ENCODE assay signal across 7 cellular contexts in the genomic region with DNA sequence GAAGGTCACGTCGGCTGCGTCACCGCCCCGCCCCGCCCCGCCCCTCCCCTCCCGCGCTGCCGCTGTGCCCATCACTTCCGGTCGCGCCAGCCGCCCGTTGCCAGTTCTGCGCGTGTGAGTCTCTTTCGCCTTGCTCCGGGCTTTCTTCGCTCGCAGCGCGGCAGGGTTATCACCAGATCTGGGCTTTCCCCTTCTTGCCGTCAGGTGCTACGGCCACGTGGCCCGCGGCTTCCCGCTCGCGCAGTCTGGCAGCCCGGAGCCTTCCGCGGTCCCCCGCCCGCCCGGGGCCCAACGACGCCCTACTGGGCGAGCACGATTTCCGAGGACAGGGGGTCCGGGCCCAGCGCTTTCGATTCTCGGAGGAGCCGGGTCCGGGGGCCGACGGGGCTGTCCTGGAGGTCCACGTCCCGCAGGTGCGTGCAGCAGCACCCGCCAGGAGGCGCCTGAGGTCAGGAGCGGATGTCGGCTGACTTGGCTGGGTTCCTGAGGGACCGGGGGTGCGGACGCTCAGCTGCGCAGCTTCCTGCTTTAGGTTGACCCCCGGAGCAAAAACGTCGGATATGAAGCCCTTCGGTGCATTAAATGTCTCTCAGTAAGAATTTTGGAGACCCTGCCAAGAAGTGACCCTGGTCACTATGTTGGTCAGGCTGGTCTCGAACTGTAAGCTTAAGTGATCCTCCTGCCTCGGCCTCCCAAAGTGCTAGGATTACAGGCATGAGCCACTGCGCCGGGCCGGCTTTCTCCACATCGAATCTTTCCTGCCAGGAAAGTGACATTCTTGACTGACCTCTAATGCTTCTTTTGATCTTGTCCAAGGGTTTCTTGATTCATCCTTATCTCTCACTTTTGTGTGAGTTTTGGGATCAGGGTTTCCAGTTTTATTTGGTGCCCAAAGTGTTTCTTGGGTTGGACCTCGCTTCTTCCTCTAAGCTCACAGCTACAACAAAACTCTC. TPM values are rescaled to one million over a fixed set of nuclear protein-coding genes. Genes with fewer than 3 reads are reported as not detected.
DNase-seq lines count a peak whose midpoint lies in the region; ATAC-seq and TF ChIP-seq lines count a peak whose summit lies in the region.

A gene with protein sequence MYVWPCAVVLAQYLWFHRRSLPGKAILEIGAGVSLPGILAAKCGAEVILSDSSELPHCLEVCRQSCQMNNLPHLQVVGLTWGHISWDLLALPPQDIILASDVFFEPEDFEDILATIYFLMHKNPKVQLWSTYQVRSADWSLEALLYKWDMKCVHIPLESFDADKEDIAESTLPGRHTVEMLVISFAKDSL (plus strand): TSS at position 74 of the 953 bp plus-strand sequence. CDS start 2,872 bp downstream, outside the sequence.

- peak; percentile 58 for DNase-seq in NCI-H1092 (lab: John Stamatoyannopoulos, UW)
- peak; percentile 70 for DNase-seq in WTC11 (ENCODE audit: low spot score)
- peak; percentile 96 for DNase-seq in central memory CD4-positive, alpha-beta T cell
- peak; percentile 80 for DNase-seq in kidney tubule cell (ENCODE audit: low spot score)
- peak; percentile 80 to 81 for DNase-seq in stimulated activated CD4-positive, alpha-beta T cell treated with anti-CD3 and anti-CD28 coated beads, Interleukin-2, amount 100 ng/mL, for 24 hours

- peaks cover 21% of the 10 kb centered on the region for H3K36me3 Mint-ChIP-seq in WTC11

- peak within 1 kb of the TSS; percentile 93 for H3K27ac Mint-ChIP-seq in WTC11

- H3K9me3 Mint-ChIP-seq in WTC11 = no peaks in the 10 kb centered on the region

- peak; percentile 46 for ATAC-seq in GM18498 (IDR thresholded peaks at IDR 0.05; ENCODE audit: unreplicated experiment)
- peak; percentile 45 for ATAC-seq in HG02610 (IDR thresholded peaks at IDR 0.05; ENCODE audit: unreplicated experiment)
- peak; percentile 31 for ATAC-seq in WTC11

- no peak for TF ChIP-seq CTCF in WTC11 (IDR thresholded peaks at IDR 0.05)

- POLR2A ChIA-PET in WTC11 (lab: Charles Lee) = interaction anchor here (0.6 to 4.1 kb wide), 3 partner anchors 10 to 1647 kb away, joined by 3 to 28 read pairs (median 4); partner anchors contain the start of genes MFSD11 and SRSF2

- CTCF ChIA-PET in WTC11 (lab: Charles Lee) = interaction anchor here (0.6 to 2.7 kb wide), 15 partner anchors 12 to 361 kb away, joined by 3 to 12 read pairs (median 3); partner anchors contain the start of gene AANAT

- peak within 1 kb of the TSS; percentile 89 for H3K4me3 Mint-ChIP-seq in WTC11

- H3K27me3 Mint-ChIP-seq in WTC11 (ENCODE audit: low read depth) = no peaks in the 10 kb centered on the region

- peaks cover 15% of the 10 kb centered on the region for H3K4me1 Mint-ChIP-seq in WTC11

TF ChIP-seq in WTC11, 78 proteins besides CTCF, POLR2A, EP300 and RAD21 (continues in another document):
- TF ChIP-seq ZNF416 (CRISPR knock-in tag; IDR thresholded peaks at IDR 0.05) (no peak), MAX (CRISPR knock-in tag; IDR thresholded peaks at IDR 0.05) (no peak; the same call in 1 of the 2 replicates), ZNF671 (CRISPR knock-in tag; IDR thresholded peaks at IDR 0.05) (no peak), FOXK1 (CRISPR knock-in tag; IDR thresholded peaks at IDR 0.05) (peak; percentile 26; the same call in 1 of the 2 replicates), PRRX2 (CRISPR knock-in tag; IDR thresholded peaks at IDR 0.05) (no peak), MYBL2 (CRISPR knock-in tag; IDR thresholded peaks at IDR 0.05) (peak; percentile 65; the same call in 1 of the 2 replicates), NFATC4 (CRISPR knock-in tag; IDR thresholded peaks at IDR 0.05) (no peak), SP1 (CRISPR knock-in tag; conservative IDR thresholded peaks at IDR 0.05) (peak; percentile 35; the same call in 1 of the 2 replicates), USF2 (CRISPR knock-in tag; IDR thresholded peaks at IDR 0.05) (no peak; the same call in none of the 2 replicates), ZBTB43 (CRISPR knock-in tag; IDR thresholded peaks at IDR 0.05) (no peak), ETV6 (CRISPR knock-in tag; IDR thresholded peaks at IDR 0.05) (peak; percentile 49; the same call in 1 of the 2 replicates), IRF2 (CRISPR knock-in tag; IDR thresholded peaks at IDR 0.05; ENCODE audit: borderline replicate concordance, low read depth) (no peak), ZBTB21 (CRISPR knock-in tag; IDR thresholded peaks at IDR 0.05; ENCODE audit: borderline replicate concordance) (peak; percentile 22; the same call in 1 of the 2 replicates), STAT6 (CRISPR knock-in tag; conservative IDR thresholded peaks at IDR 0.05; ENCODE audit: low read depth) (no peak)
- TF ChIP-seq, protein P1, sequence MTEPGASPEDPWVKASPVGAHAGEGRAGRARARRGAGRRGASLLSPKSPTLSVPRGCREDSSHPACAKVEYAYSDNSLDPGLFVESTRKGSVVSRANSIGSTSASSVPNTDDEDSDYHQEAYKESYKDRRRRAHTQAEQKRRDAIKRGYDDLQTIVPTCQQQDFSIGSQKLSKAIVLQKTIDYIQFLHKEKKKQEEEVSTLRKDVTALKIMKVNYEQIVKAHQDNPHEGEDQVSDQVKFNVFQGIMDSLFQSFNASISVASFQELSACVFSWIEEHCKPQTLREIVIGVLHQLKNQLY (CRISPR knock-in tag; IDR thresholded peaks at IDR 0.05) = 0 out of 2 replicates have a peak, but pooled peaks have one; percentile 58
- TF ChIP-seq, protein P2, sequence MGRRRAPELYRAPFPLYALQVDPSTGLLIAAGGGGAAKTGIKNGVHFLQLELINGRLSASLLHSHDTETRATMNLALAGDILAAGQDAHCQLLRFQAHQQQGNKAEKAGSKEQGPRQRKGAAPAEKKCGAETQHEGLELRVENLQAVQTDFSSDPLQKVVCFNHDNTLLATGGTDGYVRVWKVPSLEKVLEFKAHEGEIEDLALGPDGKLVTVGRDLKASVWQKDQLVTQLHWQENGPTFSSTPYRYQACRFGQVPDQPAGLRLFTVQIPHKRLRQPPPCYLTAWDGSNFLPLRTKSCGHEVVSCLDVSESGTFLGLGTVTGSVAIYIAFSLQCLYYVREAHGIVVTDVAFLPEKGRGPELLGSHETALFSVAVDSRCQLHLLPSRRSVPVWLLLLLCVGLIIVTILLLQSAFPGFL (CRISPR knock-in tag; IDR thresholded peaks at IDR 0.05; ENCODE audit: borderline replicate concordance) = no peak
- TF ChIP-seq, protein P3, sequence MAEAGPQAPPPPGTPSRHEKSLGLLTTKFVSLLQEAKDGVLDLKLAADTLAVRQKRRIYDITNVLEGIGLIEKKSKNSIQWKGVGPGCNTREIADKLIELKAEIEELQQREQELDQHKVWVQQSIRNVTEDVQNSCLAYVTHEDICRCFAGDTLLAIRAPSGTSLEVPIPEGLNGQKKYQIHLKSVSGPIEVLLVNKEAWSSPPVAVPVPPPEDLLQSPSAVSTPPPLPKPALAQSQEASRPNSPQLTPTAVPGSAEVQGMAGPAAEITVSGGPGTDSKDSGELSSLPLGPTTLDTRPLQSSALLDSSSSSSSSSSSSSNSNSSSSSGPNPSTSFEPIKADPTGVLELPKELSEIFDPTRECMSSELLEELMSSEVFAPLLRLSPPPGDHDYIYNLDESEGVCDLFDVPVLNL (CRISPR knock-in tag; IDR thresholded peaks at IDR 0.05; ENCODE audit: borderline replicate concordance, low read depth) = 0 out of 2 replicates have a peak, but pooled peaks have one; percentile 48

RNA-seq across cellular contexts. Expression of the gene that starts here (rescaled TPM):
- 43.3 to 48.5 TPM (median 48.3 TPM) in 3 replicates for total RNA-seq in WTC11 (2021)

Comparison
In these comparisons a context has a peak if more than half of its experiments do, and no peak if none do; other contexts are left out.
1. Peak in every context shown above with its lines: DNase-seq and ATAC-seq.